In the genomic region with DNA sequence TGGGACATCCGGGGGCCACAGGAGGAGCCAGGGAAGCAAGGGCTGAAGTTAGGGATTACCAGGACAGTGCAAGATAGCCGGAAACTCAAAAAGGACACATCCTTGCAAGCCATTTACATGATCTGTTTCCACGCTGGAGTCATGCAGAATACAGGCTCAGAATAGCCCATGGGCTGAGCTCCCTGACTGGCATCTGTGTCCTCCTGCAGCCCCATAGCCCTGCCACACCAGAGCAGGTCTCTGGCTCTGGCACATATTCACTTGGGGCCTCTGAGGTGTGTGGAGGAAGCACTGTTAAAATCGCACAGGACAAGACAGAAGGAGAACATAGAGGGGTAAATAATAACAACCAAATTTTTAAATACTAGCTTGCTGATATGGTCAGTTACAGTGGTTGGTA, we compare ENCODE assay signal across 16 cellular contexts.
"Had no signal": no experiment of that assay in that cellular context is flagged by ENCODE, and none has a peak within 500 bp of the region (broad histone marks: within the 10 kb centered on the region; RNA-seq: fewer than 3 reads in every experiment).

No MANE protein-coding gene starts in this region.

- H3K27me3 ChIP-seq: dorsolateral prefrontal cortex, esophagus muscularis mucosa, foreskin keratinocyte, gastroesophageal sphincter, heart right ventricle, left lung had no signal

- H3K9me3 ChIP-seq: lower lobe of right lung, mucosa of descending colon had no signal

- ATAC-seq: foreskin keratinocyte, gastroesophageal sphincter, left cardiac atrium, left lung, lower lobe of right lung, mucosa of descending colon had no signal

- H3K4me3 ChIP-seq: coronary artery, dorsolateral prefrontal cortex, esophagus muscularis mucosa, gastroesophageal sphincter, heart right ventricle, left lung, lower lobe of right lung, mucosa of descending colon had no signal

- H3K4me1 ChIP-seq: esophagus muscularis mucosa, foreskin keratinocyte, gastroesophageal sphincter, heart right ventricle, left lung, lower lobe of right lung had no signal

- H3K27ac ChIP-seq: coronary artery, esophagus muscularis mucosa, foreskin keratinocyte, gastroesophageal sphincter, heart right ventricle, left lung, lower lobe of right lung had no signal

- H3K4me1 Mint-ChIP-seq: mesothelial cell of epicardium had no signal

- H3K27ac Mint-ChIP-seq: mesothelial cell of epicardium had no signal

- H3K4me3 Mint-ChIP-seq: mesothelial cell of epicardium had no signal

- DNase-seq: dermis blood vessel endothelial cell; dorsolateral prefrontal cortex; effector CD4-positive, alpha-beta T cell; effector memory CD4-positive, alpha-beta T cell; foreskin keratinocyte; heart right ventricle; hippocampal formation; left cardiac atrium; left lung; lower lobe of right lung; mesenchymal stem cell; mucosa of descending colon had no signal
